ENCODE assay signal across 25 cellular contexts in the genomic region with DNA sequence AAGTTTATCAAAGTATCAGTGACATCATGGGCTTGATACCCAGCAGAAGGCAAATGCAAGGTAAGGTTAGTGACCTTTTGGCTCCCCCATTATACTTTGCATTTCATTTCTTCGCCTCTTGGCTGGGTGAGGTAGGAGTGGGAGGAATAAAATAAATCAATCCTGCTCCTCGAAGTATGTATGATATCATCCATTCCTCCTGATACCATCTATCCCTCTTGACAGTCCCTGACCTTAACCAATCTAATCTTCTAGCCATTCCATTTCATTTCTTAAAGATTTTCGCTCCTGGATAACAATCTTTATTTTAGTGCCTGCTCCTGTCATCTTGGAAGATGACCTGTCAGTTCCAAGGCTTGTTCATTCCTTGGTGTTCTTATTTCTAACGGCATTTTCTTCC.
"Had no signal": no experiment of that assay in that cellular context is flagged by ENCODE, and none has a peak within 500 bp of the region (broad histone marks: within the 10 kb centered on the region; RNA-seq: fewer than 3 reads in every experiment).

No MANE protein-coding gene starts in this region.

- H3K4me3 ChIP-seq: stomach, suprapubic skin, testis, thoracic aorta, thyroid gland, tibial artery, tibial nerve, transverse colon, upper lobe of left lung, upper lobe of right lung, uterus had no signal

- H3K9me3 ChIP-seq: stomach, suprapubic skin, testis, thoracic aorta, thyroid gland, tibial artery, tibial nerve, transverse colon, upper lobe of left lung, upper lobe of right lung, uterus had no signal

- DNase-seq: stimulated activated CD4-positive, alpha-beta T cell treated with anti-CD3 and anti-CD28 coated beads, Interleukin-2, amount 100 ng/mL, for 24 hours; stimulated activated CD4-positive, alpha-beta T cell treated with anti-CD3 and anti-CD28 coated beads, Interleukin-2, amount 100 ng/mL, for 48 hours; stimulated activated CD4-positive, alpha-beta T cell treated with anti-CD3 and anti-CD28 coated beads, Interleukin-4, amount 100 ng/mL, for 1 hour; stimulated activated CD4-positive, alpha-beta T cell treated with anti-CD3 and anti-CD28 coated beads, Interleukin-4, amount 100 ng/mL, for 24 hours; stimulated activated CD4-positive, alpha-beta T cell treated with anti-CD3 and anti-CD28 coated beads, Interleukin-4, amount 100 ng/mL, for 4 hours; stimulated activated CD8-positive, alpha-beta memory T cell treated with anti-CD3 and anti-CD28 coated beads, Interleukin-4, amount 100 ng/mL, for 48 hours; stimulated activated naive B cell treated with anti-CD40 and anti-IgM and Interleukin-4, amounts not matched to agents 10 μg/mL and 1 μg/mL and 100 μg/mL, for 72 hours; stimulated activated naive CD4-positive, alpha-beta T cell; stimulated activated naive CD4-positive, alpha-beta T cell treated with Interleukin-2 at 50 U/mL for 16 hours; stimulated activated naive CD8-positive, alpha-beta T cell treated with anti-CD3 and anti-CD28 coated beads, Interleukin-15, amount 100 ng/mL, for 72 hours; stimulated activated naive CD8-positive, alpha-beta T cell treated with anti-CD3 and anti-CD28 coated beads, Interleukin-15, Interleukin-2, amounts not matched to agents 100 U/mL and 50 U/mL, for 24 hours; stomach; substantia nigra; testis; thyroid gland; tibial artery; transverse colon; upper lobe of left lung; upper lobe of right lung; uterus had no signal

- ATAC-seq: stimulated activated effector memory CD8-positive, alpha-beta T cell treated with anti-CD3 and anti-CD28 coated beads, Interleukin-12 subunit alpha, Interleukin-12 subunit beta, amount 100 ng/mL, for 72 hours; stimulated activated memory B cell treated with anti-CD40 and anti-IgM and Interleukin-4, amounts not matched to agents 10 μg/mL and 1 μg/mL and 100 μg/mL, for 72 hours; stimulated activated naive B cell treated with anti-CD40 and anti-IgM and Interleukin-4, amounts not matched to agents 10 μg/mL and 1 μg/mL and 100 μg/mL, for 72 hours; stimulated activated naive CD8-positive, alpha-beta T cell treated with anti-CD3 and anti-CD28 coated beads, Interleukin-15, amount 100 ng/mL, for 72 hours; stimulated activated naive CD8-positive, alpha-beta T cell treated with anti-CD3 and anti-CD28 coated beads, Interleukin-15, Interleukin-2, amounts not matched to agents 100 U/mL and 50 U/mL, for 24 hours; upper lobe of right lung had no signal

- H3K36me3 ChIP-seq: stomach, suprapubic skin, thoracic aorta, thyroid gland, tibial artery, tibial nerve, transverse colon, upper lobe of left lung, upper lobe of right lung, uterus had no signal

- H3K27me3 ChIP-seq: stomach, suprapubic skin, testis, thyroid gland, tibial artery, tibial nerve, transverse colon, upper lobe of left lung, upper lobe of right lung, uterus had no signal

- H3K27ac ChIP-seq: stomach, suprapubic skin, testis, thoracic aorta, thyroid gland, tibial artery, tibial nerve, transverse colon, upper lobe of left lung, upper lobe of right lung, uterus had no signal

- H3K4me1 ChIP-seq: stomach, suprapubic skin, testis, thyroid gland, tibial artery, tibial nerve, transverse colon, upper lobe of left lung, upper lobe of right lung, uterus had no signal
